Comparison of ENCODE assay signal across 9 cellular contexts in genomic region chr4:110959041-110959643, GRCh38.
DNase-seq lines count a peak whose midpoint lies in the region; ATAC-seq and TF ChIP-seq lines count a peak whose summit lies in the region.
"Had no signal": no experiment of that assay in that cellular context is flagged by ENCODE, and none has a peak within 500 bp of the region (broad histone marks: within the 10 kb centered on the region; RNA-seq: fewer than 3 reads in every experiment).

No MANE protein-coding gene starts in this region.

- DNase-seq in DMS53 (lab: John Stamatoyannopoulos, UW): peak; percentile 51
- peak; percentile 62 for DNase-seq in adipocyte (ENCODE audit: low read depth)
- DNase-seq in lung microvascular endothelial cell (ENCODE audit: low read depth in 2 of 2): peak; percentile 0 to 58
- no peak for DNase-seq in stimulated activated naive CD4-positive, alpha-beta T cell treated with Interleukin-2 at 50 U/mL for 16 hours (lab: John Stamatoyannopoulos, UW)
- no peak for DNase-seq in ureter (ENCODE audit: low spot score)
- DNase-seq in sigmoid colon: no peak
- DNase-seq: activated naive CD8-positive, alpha-beta T cell treated with anti-CD3 and anti-CD28 coated beads for 36 hours had no signal

- ATAC-seq in HG03432 (IDR thresholded peaks at IDR 0.05; ENCODE audit: unreplicated experiment): peak; percentile 52
- ATAC-seq in HG03439 (IDR thresholded peaks at IDR 0.05; ENCODE audit: unreplicated experiment): no peak

- H3K4me3 ChIP-seq in adipocyte (ENCODE audit: low read length) (no peak overlapping the region), sigmoid colon (no peak overlapping the region)

- H3K36me3 ChIP-seq in adipocyte (ENCODE audit: control insufficient read depth, insufficient read depth, low read length, severe bottlenecking): no peaks in the 10 kb centered on the region
- H3K36me3 ChIP-seq in sigmoid colon: no peaks in the 10 kb centered on the region

- H3K27me3 ChIP-seq in adipocyte (replicated peaks; ENCODE audit: control insufficient read depth, insufficient read depth, low read length): peaks cover 6% of the 10 kb centered on the region
- peaks cover 0 to 7% (median 0%) of the 10 kb centered on the region in 3 donors for H3K27me3 ChIP-seq in sigmoid colon

- H3K9me3 ChIP-seq in adipocyte (ENCODE audit: control insufficient read depth, low read length) (no peaks in the 10 kb centered on the region), sigmoid colon (no peaks in the 10 kb centered on the region)

- no peak for TF ChIP-seq EP300 in sigmoid colon (IDR thresholded peaks at IDR 0.05)

- H3K27ac ChIP-seq in sigmoid colon: no peak overlapping the region

- H3K4me1 ChIP-seq in adipocyte (ENCODE audit: control insufficient read depth, insufficient read depth, low read length): peaks cover 13% of the 10 kb centered on the region
- no peaks in the 10 kb centered on the region for H3K4me1 ChIP-seq in sigmoid colon

- TF ChIP-seq CTCF in sigmoid colon (IDR thresholded peaks at IDR 0.05): no peak

- TF ChIP-seq POLR2A in sigmoid colon (IDR thresholded peaks at IDR 0.05): no peak

- intact Hi-C loops in sigmoid colon (cut with DNase I): no loop called here

- H3K9ac ChIP-seq in adipocyte (ENCODE audit: low read length): no peak overlapping the region

Comparison
In these comparisons a context has a peak if more than half of its experiments do, and no peak if none do; other contexts are left out.
1. DNase-seq: peak in DMS53 (single experiment), adipocyte (single experiment) and lung microvascular endothelial cell (2 of 2); none in stimulated activated naive CD4-positive, alpha-beta T cell treated with Interleukin-2 at 50 U/mL for 16 hours (single experiment), ureter (single experiment) and sigmoid colon (single experiment).